ENCODE assay signal across 1 cellular context in the genomic region with DNA sequence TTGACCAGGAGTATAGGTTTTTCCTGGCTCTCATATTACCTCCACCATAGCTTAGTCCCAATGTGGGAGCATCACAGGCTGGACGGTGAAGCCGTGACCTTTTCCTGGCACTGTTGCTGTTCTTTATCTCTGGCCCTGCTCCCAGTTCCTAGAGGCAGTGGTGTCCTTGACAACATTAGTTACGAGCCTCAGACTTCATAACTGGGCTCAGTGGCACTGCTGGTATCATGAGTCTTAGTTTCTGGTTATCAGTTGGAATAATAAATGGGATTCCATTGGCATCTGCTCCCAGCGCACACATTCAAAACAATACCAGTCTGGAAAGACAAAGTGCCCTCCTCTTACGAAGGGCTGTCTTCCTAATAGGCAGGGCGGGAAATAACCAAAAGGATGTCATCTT.
TF ChIP-seq lines count a peak whose summit lies in the region.

No MANE protein-coding gene starts in this region.

TF ChIP-seq in GM12878, 131 proteins besides CTCF, POLR2A, EP300 and RAD21:
- TF ChIP-seq, protein P1, sequence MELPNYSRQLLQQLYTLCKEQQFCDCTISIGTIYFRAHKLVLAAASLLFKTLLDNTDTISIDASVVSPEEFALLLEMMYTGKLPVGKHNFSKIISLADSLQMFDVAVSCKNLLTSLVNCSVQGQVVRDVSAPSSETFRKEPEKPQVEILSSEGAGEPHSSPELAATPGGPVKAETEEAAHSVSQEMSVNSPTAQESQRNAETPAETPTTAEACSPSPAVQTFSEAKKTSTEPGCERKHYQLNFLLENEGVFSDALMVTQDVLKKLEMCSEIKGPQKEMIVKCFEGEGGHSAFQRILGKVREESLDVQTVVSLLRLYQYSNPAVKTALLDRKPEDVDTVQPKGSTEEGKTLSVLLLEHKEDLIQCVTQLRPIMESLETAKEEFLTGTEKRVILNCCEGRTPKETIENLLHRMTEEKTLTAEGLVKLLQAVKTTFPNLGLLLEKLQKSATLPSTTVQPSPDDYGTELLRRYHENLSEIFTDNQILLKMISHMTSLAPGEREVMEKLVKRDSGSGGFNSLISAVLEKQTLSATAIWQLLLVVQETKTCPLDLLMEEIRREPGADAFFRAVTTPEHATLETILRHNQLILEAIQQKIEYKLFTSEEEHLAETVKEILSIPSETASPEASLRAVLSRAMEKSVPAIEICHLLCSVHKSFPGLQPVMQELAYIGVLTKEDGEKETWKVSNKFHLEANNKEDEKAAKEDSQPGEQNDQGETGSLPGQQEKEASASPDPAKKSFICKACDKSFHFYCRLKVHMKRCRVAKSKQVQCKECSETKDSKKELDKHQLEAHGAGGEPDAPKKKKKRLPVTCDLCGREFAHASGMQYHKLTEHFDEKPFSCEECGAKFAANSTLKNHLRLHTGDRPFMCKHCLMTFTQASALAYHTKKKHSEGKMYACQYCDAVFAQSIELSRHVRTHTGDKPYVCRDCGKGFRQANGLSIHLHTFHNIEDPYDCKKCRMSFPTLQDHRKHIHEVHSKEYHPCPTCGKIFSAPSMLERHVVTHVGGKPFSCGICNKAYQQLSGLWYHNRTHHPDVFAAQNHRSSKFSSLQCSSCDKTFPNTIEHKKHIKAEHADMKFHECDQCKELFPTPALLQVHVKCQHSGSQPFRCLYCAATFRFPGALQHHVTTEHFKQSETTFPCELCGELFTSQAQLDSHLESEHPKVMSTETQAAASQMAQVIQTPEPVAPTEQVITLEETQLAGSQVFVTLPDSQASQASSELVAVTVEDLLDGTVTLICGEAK (IDR thresholded peaks at IDR 0.05; ENCODE audit: borderline replicate concordance), result no peak
